12 cellular contexts compared by ENCODE assay signal in genomic region chr2:191386938-191387536, GRCh38.
DNase-seq lines count a peak whose midpoint lies in the region; TF ChIP-seq lines count a peak whose summit lies in the region.
"Had no signal": no experiment of that assay in that cellular context is flagged by ENCODE, and none has a peak within 500 bp of the region (broad histone marks: within the 10 kb centered on the region; RNA-seq: fewer than 3 reads in every experiment).

No MANE protein-coding gene starts in this region.

- no peak overlapping the region; the same call in 1 of the 2 replicates for H3K4me2 ChIP-seq in PC-9

- H3K27me3 ChIP-seq in PC-9 (ENCODE audit: insufficient read depth, low read depth) = no peaks in the 10 kb centered on the region

- TF ChIP-seq CTCF in PC-9 (conservative IDR thresholded peaks at IDR 0.05) = no peak

- no peaks in the 10 kb centered on the region for H4K20me1 ChIP-seq in PC-9 (ENCODE audit: insufficient read depth)

- peak overlapping the region; percentile 26; the same call in 1 of the 2 replicates for H3K27ac ChIP-seq in PC-9
- peak overlapping the region; percentile 57 for H3K27ac ChIP-seq in epithelial cell of prostate

- intact Hi-C loops in PC-9 (cut with micrococcal nuclease; ENCODE audit: unreplicated experiment) = no loop called here

- H3K4me3 ChIP-seq in PC-9 = no peak overlapping the region

- H3K36me3 ChIP-seq in PC-9 (ENCODE audit: low read depth) = peaks cover 7% of the 10 kb centered on the region

- H2AFZ ChIP-seq in PC-9 = no peak overlapping the region

- peaks cover 17% of the 10 kb centered on the region for H3K4me1 ChIP-seq in PC-9 (replicated peaks; ENCODE audit: insufficient read depth)

- no TSS peak for BruUV-seq in PC-9 (replicated peaks; lab: Mats Ljungman, UMichigan)

- DNase-seq in Daoy (ENCODE audit: low read depth) = peak; percentile 68
- peak in 1 of 2 experiments; percentile 67 for DNase-seq in PC-9
- no peak for DNase-seq in epithelial cell of prostate (ENCODE audit: low read depth, low spot score)
- peak; percentile 33 for DNase-seq in pulmonary artery endothelial cell (ENCODE audit: low read depth, low spot score)
- DNase-seq in NCI-H1436 treated with DMSO at 0.1 percent for 48 hours (lab: John Stamatoyannopoulos, UW) = no peak
- DNase-seq in stimulated activated CD8-positive, alpha-beta memory T cell treated with anti-CD3 and anti-CD28 coated beads, Interleukin-4, amount 100 ng/mL, for 48 hours = no peak
- no peak for DNase-seq in NCI-H774 (lab: John Stamatoyannopoulos, UW)
- no peak for DNase-seq in NK-92 treated with Interleukin-12 subunit alpha and Interleukin-12 subunit beta, amount 100 ng/mL, for 24 hours (lab: John Stamatoyannopoulos, UW)
- DNase-seq: activated CD8-positive, alpha-beta memory T cell treated with anti-CD3 and anti-CD28 coated beads, Interleukin-2, amount 10 ng/mL, durations not matched to agents 7 days and 5 days; anterior cingulate cortex; NCI-H1105 treated with DMSO at 0.1 percent for 48 hours; stimulated activated CD4-positive, alpha-beta T cell treated with anti-CD3 and anti-CD28 coated beads, Interleukin-4, amount 100 ng/mL, for 24 hours had no signal

- 0 out of 2 replicates have a peak, but pooled peaks cover 4% of the 10 kb centered on the region for H3F3A ChIP-seq in PC-9 (ENCODE audit: insufficient read depth, low read depth)

- H3K9me2 ChIP-seq in PC-9 (ENCODE audit: insufficient read depth) = no peaks in the 10 kb centered on the region

- no peaks in the 10 kb centered on the region for H3K79me2 ChIP-seq in PC-9 (ENCODE audit: low read depth)

- POLR2A ChIA-PET in PC-9 (lab: Charles Lee; ENCODE audit: unreplicated experiment) = no interaction called here

- H3K9me3 ChIP-seq in PC-9 (ENCODE audit: insufficient read depth, low read depth) = no peaks in the 10 kb centered on the region

- CTCF ChIA-PET in PC-9 (lab: Charles Lee) = no interaction called here

Comparison
In these comparisons a context has a peak if more than half of its experiments do, and no peak if none do; other contexts are left out.
1. DNase-seq: peak in Daoy (single experiment) and pulmonary artery endothelial cell (single experiment); none in epithelial cell of prostate (single experiment), NCI-H1436 treated with DMSO at 0.1 percent for 48 hours (single experiment), stimulated activated CD8-positive, alpha-beta memory T cell treated with anti-CD3 and anti-CD28 coated beads, Interleukin-4, amount 100 ng/mL, for 48 hours (single experiment), NCI-H774 (single experiment) and NK-92 treated with Interleukin-12 subunit alpha and Interleukin-12 subunit beta, amount 100 ng/mL, for 24 hours (single experiment).